1 cellular context compared by ENCODE assay signal in the genomic region with DNA sequence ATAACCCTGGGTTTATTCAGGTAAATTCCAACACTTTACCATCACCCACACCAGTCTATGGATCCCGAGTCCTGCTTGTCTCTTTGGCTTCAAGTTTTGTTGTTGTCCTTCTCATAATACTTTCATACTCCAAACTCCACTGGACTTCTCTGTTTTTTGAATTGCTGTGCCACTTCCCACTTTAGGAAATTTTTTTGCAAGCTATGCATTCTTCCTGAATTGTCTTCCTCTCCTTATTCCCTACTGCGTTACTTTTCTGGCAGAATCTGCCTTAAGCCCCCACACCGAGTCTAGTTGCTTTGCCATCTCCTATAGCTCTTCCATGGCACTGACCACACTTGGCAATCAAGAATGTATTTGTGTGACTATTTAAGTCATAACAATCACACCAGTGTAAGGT.
TF ChIP-seq lines count a peak whose summit lies in the region.

No MANE protein-coding gene starts in this region.

TF ChIP-seq in K562, 482 proteins besides CTCF, POLR2A, EP300 and RAD21:
- TF ChIP-seq, protein P1, sequence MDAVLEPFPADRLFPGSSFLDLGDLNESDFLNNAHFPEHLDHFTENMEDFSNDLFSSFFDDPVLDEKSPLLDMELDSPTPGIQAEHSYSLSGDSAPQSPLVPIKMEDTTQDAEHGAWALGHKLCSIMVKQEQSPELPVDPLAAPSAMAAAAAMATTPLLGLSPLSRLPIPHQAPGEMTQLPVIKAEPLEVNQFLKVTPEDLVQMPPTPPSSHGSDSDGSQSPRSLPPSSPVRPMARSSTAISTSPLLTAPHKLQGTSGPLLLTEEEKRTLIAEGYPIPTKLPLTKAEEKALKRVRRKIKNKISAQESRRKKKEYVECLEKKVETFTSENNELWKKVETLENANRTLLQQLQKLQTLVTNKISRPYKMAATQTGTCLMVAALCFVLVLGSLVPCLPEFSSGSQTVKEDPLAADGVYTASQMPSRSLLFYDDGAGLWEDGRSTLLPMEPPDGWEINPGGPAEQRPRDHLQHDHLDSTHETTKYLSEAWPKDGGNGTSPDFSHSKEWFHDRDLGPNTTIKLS (IDR thresholded peaks at IDR 0.05; ENCODE audit: borderline replicate concordance, low read depth), result no peak
- peak; percentile 11; the same call in 1 of the 2 replicates for TF ChIP-seq C11orf30 (IDR thresholded peaks at IDR 0.05; ENCODE audit: low read depth)
- TF ChIP-seq ZNF175 (CRISPR knock-in tag; IDR thresholded peaks at IDR 0.05; ENCODE audit: low read depth), result no peak
- TF ChIP-seq ZNF316 (IDR thresholded peaks at IDR 0.05), result peak; percentile 34; the same call in 1 of the 2 replicates
TF ChIP-seq in K562: peak in this region for 2.
